In the genomic region with DNA sequence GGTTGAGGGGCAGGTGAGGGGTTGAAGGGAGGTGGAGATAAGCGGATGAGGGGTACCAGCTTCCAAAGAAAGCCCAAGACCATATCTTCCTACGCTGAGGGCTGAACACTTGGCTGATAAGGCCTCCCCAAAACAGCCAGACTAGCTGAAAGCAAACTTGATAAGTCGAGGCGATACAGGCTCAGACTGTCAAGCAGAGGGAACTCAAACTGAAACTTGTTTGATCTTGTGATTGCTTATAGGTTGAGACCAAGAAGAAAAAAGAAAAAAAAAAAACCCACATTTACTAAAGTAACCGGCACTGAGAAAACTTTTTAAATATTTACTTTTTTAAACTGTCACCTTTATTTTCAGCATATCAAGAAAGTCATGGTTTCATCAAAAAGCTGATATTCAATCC, we compare ENCODE assay signal across 17 cellular contexts.
DNase-seq lines count a peak whose midpoint lies in the region; ATAC-seq, FAIRE-seq and TF ChIP-seq lines count a peak whose summit lies in the region.
"Had no signal": no experiment of that assay in that cellular context is flagged by ENCODE, and none has a peak within 500 bp of the region (broad histone marks: within the 10 kb centered on the region; RNA-seq: fewer than 3 reads in every experiment).

No MANE protein-coding gene starts in this region.

- ATAC-seq in activated CD8-positive, alpha-beta T cell treated with anti-CD3 and anti-CD28 coated beads for 36 hours, result peak; percentile 77
- ATAC-seq in gastrocnemius medialis, result no peak
- no peak for ATAC-seq in SK-N-SH treated with all-trans-retinoic acid at 6 μM for 48 hours
- ATAC-seq: gastroesophageal sphincter, Right ventricle myocardium inferior had no signal

- peak overlapping the region; percentile 49 to 85 (median 74) for H3K27ac Mint-ChIP-seq in CD14-positive monocyte
- peak overlapping the region; percentile 74 for H3K27ac Mint-ChIP-seq in activated CD8-positive, alpha-beta T cell treated with anti-CD3 and anti-CD28 coated beads for 36 hours

- H3K4me1 ChIP-seq in gastrocnemius medialis, result no peaks in the 10 kb centered on the region
- H3K4me1 ChIP-seq: breast epithelium, gastroesophageal sphincter, prostate gland, uterus had no signal

- TF ChIP-seq CTCF in CD14-positive monocyte (IDR thresholded peaks at IDR 0.05), result no peak
- TF ChIP-seq CTCF in activated CD8-positive, alpha-beta T cell treated with anti-CD3 and anti-CD28 coated beads for 36 hours (IDR thresholded peaks at IDR 0.05), result no peak
- TF ChIP-seq CTCF in gastrocnemius medialis (IDR thresholded peaks at IDR 0.05 in 4 of 5, conservative IDR thresholded peaks at IDR 0.05 in 1 of 5), result no peak

- intact Hi-C loops in CD14-positive monocyte (cut with micrococcal nuclease), result loop anchor here in 1 of 2 donors (5.0 kb wide), 1 partner anchor 169 kb away; no protein-coding TSS in a partner anchor
- intact Hi-C loops in activated CD8-positive, alpha-beta T cell treated with anti-CD3 and anti-CD28 coated beads for 36 hours (cut with micrococcal nuclease), result no loop called here
- intact Hi-C loops in gastrocnemius medialis (cut with DNase I; ENCODE audit: low total_unique reads), result no loop called here

- no peaks in the 10 kb centered on the region for H3K36me3 ChIP-seq in gastrocnemius medialis
- H3K36me3 ChIP-seq: breast epithelium, gastroesophageal sphincter, prostate gland, uterus had no signal

- H3K27ac ChIP-seq in gastrocnemius medialis, result no peak overlapping the region
- H3K27ac ChIP-seq: breast epithelium, gastroesophageal sphincter, prostate gland, uterus had no signal

- no peaks in the 10 kb centered on the region for H3K27me3 Mint-ChIP-seq in CD14-positive monocyte (ENCODE audit: low read depth in 3 of 3)
- no peaks in the 10 kb centered on the region for H3K27me3 Mint-ChIP-seq in activated CD8-positive, alpha-beta T cell treated with anti-CD3 and anti-CD28 coated beads for 36 hours

- peaks cover under 1 to 3% of the 10 kb centered on the region in 2 donors for H3K36me3 Mint-ChIP-seq in CD14-positive monocyte
- H3K36me3 Mint-ChIP-seq in activated CD8-positive, alpha-beta T cell treated with anti-CD3 and anti-CD28 coated beads for 36 hours (ENCODE audit: low read depth), result peaks cover 4% of the 10 kb centered on the region

- POLR2A ChIA-PET in activated CD8-positive, alpha-beta T cell treated with anti-CD3 and anti-CD28 coated beads for 36 hours (lab: Charles Lee), result interaction anchor here (0.6 to 1.7 kb wide), 3 partner anchors 9 to 70 kb away, joined by 4 to 8 read pairs (median 6); no protein-coding TSS in a partner anchor

- TF ChIP-seq POLR2A in GM12892 (IDR thresholded peaks at IDR 0.05; ENCODE audit: low read depth, low read length) (no peak), gastrocnemius medialis (IDR thresholded peaks at IDR 0.05) (no peak)

- H3K9me3 Mint-ChIP-seq in CD14-positive monocyte, result no peaks in the 10 kb centered on the region
- H3K9me3 Mint-ChIP-seq in activated CD8-positive, alpha-beta T cell treated with anti-CD3 and anti-CD28 coated beads for 36 hours, result no peaks in the 10 kb centered on the region

- in situ Hi-C loops in gastrocnemius medialis (cut with MboI; ENCODE audit: low sequenced_read_pairs in 4 of 4), result no loop called here

- H3K4me3 ChIP-seq in gastrocnemius medialis, result no peak overlapping the region
- H3K4me3 ChIP-seq: breast epithelium, gastroesophageal sphincter, prostate gland, uterus had no signal

- DNase-seq in CD14-positive monocyte (ENCODE audit: low spot score) (no peak), GM12892 (ENCODE audit: insufficient read length) (no peak), mesenteric fat pad (ENCODE audit: low spot score) (peak; percentile 8), gastrocnemius medialis (no peak), cerebellar cortex (ENCODE audit: low spot score) (no peak), GM19239 (ENCODE audit: insufficient read length, low spot score) (no peak)
- peak; percentile 50 for DNase-seq in activated CD8-positive, alpha-beta T cell treated with anti-CD3 and anti-CD28 coated beads for 36 hours
- DNase-seq: NCI-H2029 treated with DMSO at 0.1 percent for 48 hours, uterus had no signal

- CTCF ChIA-PET in activated CD8-positive, alpha-beta T cell treated with anti-CD3 and anti-CD28 coated beads for 36 hours (lab: Charles Lee), result interaction anchor here (0.7 to 2.2 kb wide), 7 partner anchors 11 to 169 kb away, joined by 3 to 11 read pairs (median 3); no protein-coding TSS in a partner anchor

- peak; percentile 82 for FAIRE-seq in GM12892 (lab: Jason Lieb, UNC)
- FAIRE-seq in GM19239 (lab: Jason Lieb, UNC), result no peak
- FAIRE-seq: endometrium, H1, islet of Langerhans had no signal

- H3K27me3 ChIP-seq in gastrocnemius medialis, result no peaks in the 10 kb centered on the region
- H3K27me3 ChIP-seq: breast epithelium, gastroesophageal sphincter, uterus had no signal

- peaks cover 75% of the 10 kb centered on the region for H3K4me1 Mint-ChIP-seq in CD14-positive monocyte
- peaks cover 58% of the 10 kb centered on the region for H3K4me1 Mint-ChIP-seq in activated CD8-positive, alpha-beta T cell treated with anti-CD3 and anti-CD28 coated beads for 36 hours (ENCODE audit: low read depth)

- no peaks in the 10 kb centered on the region for H3K9me3 ChIP-seq in gastrocnemius medialis
- H3K9me3 ChIP-seq: breast epithelium, gastroesophageal sphincter, prostate gland, uterus had no signal

- peak overlapping the region; percentile 61 to 68 for H3K4me3 Mint-ChIP-seq in CD14-positive monocyte
- H3K4me3 Mint-ChIP-seq in activated CD8-positive, alpha-beta T cell treated with anti-CD3 and anti-CD28 coated beads for 36 hours, result peak overlapping the region; percentile 31

TF ChIP-seq in SK-N-SH treated with all-trans-retinoic acid at 6 μM for 48 hours, 23 proteins besides CTCF, POLR2A, EP300 and RAD21:
- TF ChIP-seq CSDC2 (CRISPR knock-in tag; IDR thresholded peaks at IDR 0.05), result no peak

Comparison
In these comparisons a context has a peak if more than half of its experiments do, and no peak if none do; other contexts are left out.
1. DNase-seq: peak in activated CD8-positive, alpha-beta T cell treated with anti-CD3 and anti-CD28 coated beads for 36 hours (single experiment) and mesenteric fat pad (single experiment); none in CD14-positive monocyte (single experiment), GM12892 (single experiment), gastrocnemius medialis (0 of 2), cerebellar cortex (single experiment) and GM19239 (single experiment).